9 cellular contexts compared by ENCODE assay signal in genomic region chr9:77003366-77003765, GRCh38. TPM values are rescaled to one million over a fixed set of nuclear protein-coding genes. Genes with fewer than 3 reads are reported as not detected.
"Had no signal": no experiment of that assay in that cellular context is flagged by ENCODE, and none has a peak within 500 bp of the region (broad histone marks: within the 10 kb centered on the region; RNA-seq: fewer than 3 reads in every experiment).

No MANE protein-coding gene starts in this region.

- H3K27ac ChIP-seq: GM23248 had no signal

- DNase-seq: GM23248, GOT3, H7, H9, HCEC 1CT, HFFc6 had no signal

- H3K4me1 ChIP-seq: HAP-1 had no signal

- H3K9me3 ChIP-seq: HAP-1 had no signal

- H3K36me3 ChIP-seq: HAP-1 had no signal

- H3K4me3 ChIP-seq: GM23248, GM23338, HAP-1 had no signal

RNA-seq across cellular contexts. Expression of gene FOXB2, which starts 16.1 kb away (rescaled TPM):
- total RNA-seq: GM23248, GM23338, H4, HFFc6 had no signal
- polyA plus RNA-seq: GM23248, GM23338 had no signal
